29 cellular contexts compared by ENCODE assay signal in genomic region chrX:85620466-85620865, GRCh38.
"Had no signal": no experiment of that assay in that cellular context is flagged by ENCODE, and none has a peak within 500 bp of the region (broad histone marks: within the 10 kb centered on the region; RNA-seq: fewer than 3 reads in every experiment).

No MANE protein-coding gene starts in this region.

- H3K4me1 ChIP-seq: adrenal gland, foreskin keratinocyte, heart left ventricle, left lung, right lobe of liver, tibial nerve had no signal

- H3K4me3 ChIP-seq: adrenal gland, heart left ventricle, left lung, lung, right lobe of liver, tibial nerve had no signal

- DNase-seq: activated CD4-positive, alpha-beta memory T cell treated with anti-CD3 and anti-CD28 coated beads for 36 hours; activated CD4-positive, alpha-beta T cell treated with anti-CD3 and anti-CD28 coated beads, Interleukin-2, amount 10 ng/mL, durations not matched to agents 24 days and 14 days; activated CD4-positive, CD25-positive, alpha-beta regulatory T cell treated with anti-CD3 and anti-CD28 coated beads, Interleukin-2, amount 50 U/mL, for 72 hours; activated CD8-positive, alpha-beta memory T cell treated with anti-CD3 and anti-CD28 coated beads, Interleukin-2, amount 50 U/mL, for 4 hours; activated effector memory CD4-positive, alpha-beta T cell treated with anti-CD3 and anti-CD28 coated beads, Interleukin-2, amount 50 U/mL, for 16 hours; activated naive CD4-positive, alpha-beta T cell treated with anti-CD3 and anti-CD28 coated beads for 36 hours; activated naive CD8-positive, alpha-beta T cell treated with anti-CD3 and anti-CD28 coated beads for 36 hours; activated T-cell treated with anti-CD3 and anti-CD28 coated beads, Interleukin-2, amount 50 U/mL, for 1 hour; adrenal gland; aorta; brain microvascular endothelial cell; caudate nucleus; cortex of kidney; foreskin keratinocyte; heart left ventricle; hypothalamus; kidney glomerular epithelial cell; left lung; naive B cell; nephron progenitor cell; right lobe of liver; stimulated activated CD4-positive, alpha-beta T cell treated with anti-CD3 and anti-CD28 coated beads, Interleukin-2, amount 100 ng/mL, for 48 hours; stimulated activated naive CD4-positive, alpha-beta T cell treated with Interleukin-2 at 50 U/mL for 16 hours; T1000; WERI-Rb-1 had no signal

- H3K9me3 ChIP-seq: adrenal gland, heart left ventricle, left lung, neutrophil, right lobe of liver, tibial nerve had no signal

- H3K27me3 ChIP-seq: brain microvascular endothelial cell, foreskin keratinocyte, left lung, neutrophil, right lobe of liver, tibial nerve had no signal

- ATAC-seq: esophagus mucosa, foreskin keratinocyte, heart left ventricle, left lung, right lobe of liver had no signal

- H3K27ac ChIP-seq: adrenal gland, brain microvascular endothelial cell, foreskin keratinocyte, heart left ventricle, left lung, neutrophil, right lobe of liver, tibial nerve, WERI-Rb-1 had no signal

- H3K36me3 ChIP-seq: adrenal gland, brain microvascular endothelial cell, heart left ventricle, left lung, neutrophil, right lobe of liver, tibial nerve, WERI-Rb-1 had no signal
